ENCODE assay signal across 15 cellular contexts in genomic region chr2:128605421-128605820, GRCh38.
"Had no signal": no experiment of that assay in that cellular context is flagged by ENCODE, and none has a peak within 500 bp of the region (broad histone marks: within the 10 kb centered on the region; RNA-seq: fewer than 3 reads in every experiment).

No MANE protein-coding gene starts in this region.

- H3K4me3 Mint-ChIP-seq: activated CD4-positive, alpha-beta T cell treated with anti-CD3 and anti-CD28 coated beads, Interleukin-2, amount 10 ng/mL, durations not matched to agents 24 days and 14 days; activated T-helper 17 cell treated with anti-CD3 and anti-CD28 coated beads, Interleukin-2, amount 50 U/mL, for 72 hours; brain; central memory CD8-positive, alpha-beta T cell; naive B cell; WTC11 had no signal

- H3K9me3 ChIP-seq: stomach, thoracic aorta had no signal

- H3K4me1 ChIP-seq: stomach had no signal

- H3K27ac ChIP-seq: stomach, thoracic aorta had no signal

- DNase-seq: activated CD4-positive, alpha-beta T cell treated with anti-CD3 and anti-CD28 coated beads, Interleukin-2, amount 10 ng/mL, durations not matched to agents 24 days and 14 days; amygdala; effector memory CD4-positive, alpha-beta T cell; foreskin fibroblast; glutamatergic neuron; mammary epithelial cell; naive B cell; small intestine had no signal

- H3K4me1 Mint-ChIP-seq: activated CD4-positive, alpha-beta T cell treated with anti-CD3 and anti-CD28 coated beads, Interleukin-2, amount 10 ng/mL, durations not matched to agents 24 days and 14 days; activated T-helper 17 cell treated with anti-CD3 and anti-CD28 coated beads, Interleukin-2, amount 50 U/mL, for 72 hours; central memory CD8-positive, alpha-beta T cell; naive B cell had no signal

- H3K27ac Mint-ChIP-seq: activated CD4-positive, alpha-beta T cell treated with anti-CD3 and anti-CD28 coated beads, Interleukin-2, amount 10 ng/mL, durations not matched to agents 24 days and 14 days; activated naive CD4-positive, alpha-beta T cell treated with anti-CD3 and anti-CD28 coated beads, Interleukin-2, amount 50 U/mL, for 72 hours; activated T-helper 17 cell treated with anti-CD3 and anti-CD28 coated beads, Interleukin-2, amount 50 U/mL, for 72 hours; WTC11 had no signal

- H3K27me3 Mint-ChIP-seq: activated CD4-positive, alpha-beta T cell treated with anti-CD3 and anti-CD28 coated beads, Interleukin-2, amount 10 ng/mL, durations not matched to agents 24 days and 14 days; activated T-helper 17 cell treated with anti-CD3 and anti-CD28 coated beads, Interleukin-2, amount 50 U/mL, for 72 hours; naive B cell had no signal

- ATAC-seq: activated naive CD4-positive, alpha-beta T cell treated with anti-CD3 and anti-CD28 coated beads, Interleukin-2, amount 50 U/mL, for 72 hours; activated T-helper 17 cell treated with anti-CD3 and anti-CD28 coated beads, Interleukin-2, amount 50 U/mL, for 72 hours; WTC11 had no signal

- H3K4me3 ChIP-seq: stomach, thoracic aorta had no signal

- H3K27me3 ChIP-seq: stomach had no signal

- H3K36me3 ChIP-seq: stomach, thoracic aorta had no signal

- H3K9me3 Mint-ChIP-seq: activated CD4-positive, alpha-beta T cell treated with anti-CD3 and anti-CD28 coated beads, Interleukin-2, amount 10 ng/mL, durations not matched to agents 24 days and 14 days; activated naive CD4-positive, alpha-beta T cell treated with anti-CD3 and anti-CD28 coated beads, Interleukin-2, amount 50 U/mL, for 72 hours; activated T-helper 17 cell treated with anti-CD3 and anti-CD28 coated beads, Interleukin-2, amount 50 U/mL, for 72 hours; central memory CD8-positive, alpha-beta T cell; naive B cell; WTC11 had no signal

- H3K36me3 Mint-ChIP-seq: activated naive CD4-positive, alpha-beta T cell treated with anti-CD3 and anti-CD28 coated beads, Interleukin-2, amount 50 U/mL, for 72 hours; brain; naive B cell; WTC11 had no signal
